In genomic region chr19:54312436-54313362, GRCh38 we compare ENCODE assay signal across 17 cellular contexts. TPM values are rescaled to one million over a fixed set of nuclear protein-coding genes. Genes with fewer than 3 reads are reported as not detected.
DNase-seq lines count a peak whose midpoint lies in the region; ATAC-seq and TF ChIP-seq lines count a peak whose summit lies in the region.
"Had no signal": no experiment of that assay in that cellular context is flagged by ENCODE, and none has a peak within 500 bp of the region (broad histone marks: within the 10 kb centered on the region; RNA-seq: fewer than 3 reads in every experiment).

Gene LILRA5 (minus strand): TSS chr19:54313166. CDS start chr19:54313019, 147 bp downstream.

- no peak within 1 kb of the TSS for H3K4me2 ChIP-seq in OCI-LY7 (ENCODE audit: low read length)

- H3K27me3 ChIP-seq in Panc1 (ENCODE audit: control insufficient read depth, insufficient read depth, low read length) = peaks cover 11% of the 10 kb centered on the region
- H3K27me3 ChIP-seq: foreskin keratinocyte, uterus had no signal

- TF ChIP-seq CTCF in Panc1 (IDR thresholded peaks at IDR 0.05) = no peak
- no peak for TF ChIP-seq CTCF in omental fat pad (IDR thresholded peaks at IDR 0.05)
- no peak for TF ChIP-seq CTCF in OCI-LY7 (conservative IDR thresholded peaks at IDR 0.05; ENCODE audit: low read length)
- no peak for TF ChIP-seq CTCF in WTC11 (IDR thresholded peaks at IDR 0.05)

- intact Hi-C loops in Panc1 (cut with micrococcal nuclease; ENCODE audit: unreplicated experiment) = no loop called here
- intact Hi-C loops in cardiac septum (cut with DNase I) = no loop called here
- intact Hi-C loops in OCI-LY7 (cut with micrococcal nuclease; ENCODE audit: unreplicated experiment) = no loop called here

- in situ Hi-C loops in KBM-7 (cut with MboI; ENCODE audit: low pct_unique_long_range_greater_than_20kb, low sequenced_read_pairs) = no loop called here
- in situ Hi-C loops in Panc1 (cut with HindIII; ENCODE audit: low pct_unique_long_range_greater_than_20kb, low sequenced_read_pairs) = no loop called here

- H3K4me3 ChIP-seq in Panc1 (ENCODE audit: low read depth in 2 of 2, low read length in 2 of 2) (no peak within 1 kb of the TSS), OCI-LY7 (ENCODE audit: low read depth, low read length, poor library complexity, severe bottlenecking) (no peak within 1 kb of the TSS)
- H3K4me3 ChIP-seq: SJSA1, uterus had no signal

- H3K79me2 ChIP-seq in OCI-LY7 (ENCODE audit: insufficient read depth, low read depth, low read length) = no peaks in the 10 kb centered on the region

- no peaks in the 10 kb centered on the region for H3K9me2 ChIP-seq in OCI-LY7 (ENCODE audit: insufficient read depth, low read length)

- H3K27ac ChIP-seq in Panc1 (ENCODE audit: low read length) (no peak within 1 kb of the TSS), OCI-LY7 (ENCODE audit: low read depth, low read length, poor library complexity, severe bottlenecking) (no peak within 1 kb of the TSS)
- H3K27ac ChIP-seq: foreskin keratinocyte, SJSA1, uterus had no signal

- H3K36me3 ChIP-seq in Panc1 (ENCODE audit: control insufficient read depth, insufficient read depth, low read length) (no peaks in the 10 kb centered on the region), OCI-LY7 (ENCODE audit: insufficient read depth, low read length) (no peaks in the 10 kb centered on the region)
- H3K36me3 ChIP-seq: SJSA1, uterus had no signal

- H3K27ac Mint-ChIP-seq in WTC11 = no peak within 1 kb of the TSS
- H3K27ac Mint-ChIP-seq: activated CD8-positive, alpha-beta memory T cell treated with anti-CD3 and anti-CD28 coated beads, Interleukin-2, amount 10 ng/mL, durations not matched to agents 7 days and 5 days; activated naive CD4-positive, alpha-beta T cell treated with anti-CD3 and anti-CD28 coated beads, Interleukin-2, amount 50 U/mL, for 72 hours; immature natural killer cell had no signal

- H3K4me1 ChIP-seq in Panc1 (ENCODE audit: control insufficient read depth, insufficient read depth, low read length) (no peaks in the 10 kb centered on the region), OCI-LY7 (ENCODE audit: insufficient read depth, low read length, poor library complexity, severe bottlenecking) (no peaks in the 10 kb centered on the region)
- H3K4me1 ChIP-seq: foreskin keratinocyte, SJSA1, uterus had no signal

- CTCF ChIA-PET in Panc1 (lab: Charles Lee) = no interaction called here
- CTCF ChIA-PET in OCI-LY7 (lab: Charles Lee; ENCODE audit: unreplicated experiment) = no interaction called here
- CTCF ChIA-PET in WTC11 (lab: Charles Lee) = interaction anchor here (1.6 kb wide), 1 partner anchor 47 kb away, joined by 9 read pairs; no protein-coding TSS in a partner anchor

- ATAC-seq in Panc1 (peak; percentile 43), omental fat pad (ENCODE audit: low FRiP score) (peak; percentile 57), WTC11 (no peak)
- ATAC-seq: activated CD8-positive, alpha-beta memory T cell treated with anti-CD3 and anti-CD28 coated beads, Interleukin-2, amount 10 ng/mL, durations not matched to agents 7 days and 5 days; activated naive CD4-positive, alpha-beta T cell treated with anti-CD3 and anti-CD28 coated beads, Interleukin-2, amount 50 U/mL, for 72 hours; foreskin keratinocyte had no signal

- H3K9me3 ChIP-seq in Panc1 (ENCODE audit: control insufficient read depth, insufficient read depth, low read depth, low read length) (no peaks in the 10 kb centered on the region), OCI-LY7 (ENCODE audit: low read length) (no peaks in the 10 kb centered on the region)
- H3K9me3 ChIP-seq: SJSA1, uterus had no signal

- DNase-seq in KBM-7 = peak; percentile 66
- DNase-seq in Panc1 (ENCODE audit: low read depth, low spot score) = no peak
- DNase-seq in cardiac septum (ENCODE audit: low spot score) = peak; percentile 87
- no peak for DNase-seq in omental fat pad (ENCODE audit: low spot score)
- no peak for DNase-seq in OCI-LY7 (ENCODE audit: low spot score)
- DNase-seq in NCI-H1417 (lab: John Stamatoyannopoulos, UW) = no peak
- DNase-seq in DMS79 (lab: John Stamatoyannopoulos, UW) = no peak
- no peak for DNase-seq in WTC11 (ENCODE audit: low spot score)
- DNase-seq: activated CD8-positive, alpha-beta memory T cell treated with anti-CD3 and anti-CD28 coated beads, Interleukin-2, amount 10 ng/mL, durations not matched to agents 7 days and 5 days; foreskin keratinocyte; NCI-H1436 treated with DMSO at 0.1 percent for 48 hours; NCI-H510A treated with DMSO at 0.1 percent for 48 hours; uterus had no signal

- peaks cover 12% of the 10 kb centered on the region for H3K4me1 Mint-ChIP-seq in WTC11
- H3K4me1 Mint-ChIP-seq: immature natural killer cell had no signal

- H2AFZ ChIP-seq in OCI-LY7 (ENCODE audit: low read length) = no peak within 1 kb of the TSS

- POLR2A ChIA-PET in Panc1 (lab: Charles Lee) = no interaction called here
- POLR2A ChIA-PET in OCI-LY7 (lab: Charles Lee) = no interaction called here
- POLR2A ChIA-PET in WTC11 (lab: Charles Lee) = no interaction called here

- peaks cover 7% of the 10 kb centered on the region for H3K9me3 Mint-ChIP-seq in WTC11
- H3K9me3 Mint-ChIP-seq: activated naive CD4-positive, alpha-beta T cell treated with anti-CD3 and anti-CD28 coated beads, Interleukin-2, amount 50 U/mL, for 72 hours had no signal

- no peaks in the 10 kb centered on the region for H3K36me3 Mint-ChIP-seq in WTC11
- H3K36me3 Mint-ChIP-seq: activated CD8-positive, alpha-beta memory T cell treated with anti-CD3 and anti-CD28 coated beads, Interleukin-2, amount 10 ng/mL, durations not matched to agents 7 days and 5 days; activated naive CD4-positive, alpha-beta T cell treated with anti-CD3 and anti-CD28 coated beads, Interleukin-2, amount 50 U/mL, for 72 hours; immature natural killer cell had no signal

- H3K4me3 Mint-ChIP-seq in WTC11 = no peak within 1 kb of the TSS
- H3K4me3 Mint-ChIP-seq: activated CD8-positive, alpha-beta memory T cell treated with anti-CD3 and anti-CD28 coated beads, Interleukin-2, amount 10 ng/mL, durations not matched to agents 7 days and 5 days; immature natural killer cell had no signal

- BruUV-seq in Panc1 (replicated peaks; lab: Mats Ljungman, UMichigan) (no TSS peak), OCI-LY7 (replicated peaks; lab: Mats Ljungman, UMichigan) (no TSS peak)

- H4K20me1 ChIP-seq in OCI-LY7 (ENCODE audit: insufficient read depth, low read length) = no peaks in the 10 kb centered on the region

- peaks cover 15% of the 10 kb centered on the region; the same call in 1 of the 2 replicates for H3K27me3 Mint-ChIP-seq in WTC11 (ENCODE audit: low read depth)

TF ChIP-seq in WTC11, 78 proteins besides CTCF, POLR2A, EP300 and RAD21 (continues in another document):
- TF ChIP-seq ZNF416 (CRISPR knock-in tag; IDR thresholded peaks at IDR 0.05) = no peak
- TF ChIP-seq ZNF532 (CRISPR knock-in tag; IDR thresholded peaks at IDR 0.05; ENCODE audit: borderline replicate concordance) = no peak
- no peak for TF ChIP-seq CDX4 (CRISPR knock-in tag; IDR thresholded peaks at IDR 0.05; ENCODE audit: borderline replicate concordance)

RNA-seq across cellular contexts. Expression of gene LILRA5, which starts in this region (rescaled TPM):
- total RNA-seq in Panc1 (2021; ENCODE audit: unreplicated experiment) (not detected), cardiac septum (2.1 TPM), omental fat pad (10 to 100 TPM in 1 of 4 donors, 1 to 10 TPM in 3; 3.7 to 13.2 (median 7.8) TPM), OCI-LY7 (2022) (not detected in 2 replicates), WTC11 (2021) (0.25 TPM in 1 of 3 replicates, not detected in the others)
- not detected for polyA plus RNA-seq in Panc1 (2012; ENCODE audit: insufficient read length)
- total RNA-seq in OCI-LY7 (2014; rRNA removed; shearing (Covaris generic)) = not detected in 2 replicates
- total RNA-seq: activated CD8-positive, alpha-beta memory T cell treated with anti-CD3 and anti-CD28 coated beads, Interleukin-2, amount 10 ng/mL, durations not matched to agents 7 days and 5 days; activated naive CD4-positive, alpha-beta T cell treated with anti-CD3 and anti-CD28 coated beads, Interleukin-2, amount 50 U/mL, for 72 hours; Daoy; foreskin keratinocyte; SJSA1 had no signal
- polyA plus RNA-seq: foreskin keratinocyte had no signal

Comparison
In these comparisons a context has a peak if more than half of its experiments do, and no peak if none do; other contexts are left out.
1. Peak in ATAC-seq in Panc1; RNA of the gene not detected or under 1 TPM.
2. DNase-seq: peak in KBM-7 (single experiment) and cardiac septum (single experiment); none in Panc1 (single experiment), omental fat pad (single experiment), OCI-LY7 (single experiment), NCI-H1417 (0 of 3), DMS79 (single experiment) and WTC11 (single experiment).